In genomic region chr4:72136429-72136828, GRCh38 we compare ENCODE assay signal across 28 cellular contexts.
DNase-seq lines count a peak whose midpoint lies in the region; ATAC-seq, FAIRE-seq and TF ChIP-seq lines count a peak whose summit lies in the region.
"Had no signal": no experiment of that assay in that cellular context is flagged by ENCODE, and none has a peak within 500 bp of the region (broad histone marks: within the 10 kb centered on the region; RNA-seq: fewer than 3 reads in every experiment).

No MANE protein-coding gene starts in this region.

- H3K36me3 Mint-ChIP-seq in astrocyte (ENCODE audit: low read depth, unreplicated experiment): no peaks in the 10 kb centered on the region
- H3K36me3 Mint-ChIP-seq: activated CD4-positive, alpha-beta memory T cell treated with anti-CD3 and anti-CD28 coated beads for 36 hours had no signal

- no peaks in the 10 kb centered on the region for H3K27me3 ChIP-seq in astrocyte (ENCODE audit: insufficient read depth, low read length)
- H3K27me3 ChIP-seq in HepG2 (ENCODE audit: control insufficient read depth in 1 of 2, insufficient read depth in 2 of 2, low read length in 2 of 2): no peaks in the 10 kb centered on the region
- H3K27me3 ChIP-seq: brain microvascular endothelial cell, gastrocnemius medialis, neutrophil, Peyer's patch had no signal

- peaks cover 8% of the 10 kb centered on the region for H3K9me3 Mint-ChIP-seq in astrocyte (ENCODE audit: unreplicated experiment)

- intact Hi-C loops in HepG2 (cut with micrococcal nuclease; ENCODE audit: unreplicated experiment): no loop called here

- TF ChIP-seq POLR2A in HepG2 (IDR thresholded peaks at IDR 0.05; ENCODE audit: insufficient read depth in 1 of 2, low read depth in 2 of 2, low read length in 2 of 2): no peak

- H3K4me2 ChIP-seq in astrocyte (ENCODE audit: low read length): no peak overlapping the region
- H3K4me2 ChIP-seq in HepG2 (ENCODE audit: low read depth, low read length): no peak overlapping the region

- FAIRE-seq in astrocyte (lab: Jason Lieb, UNC) (no peak), HepG2 (lab: Jason Lieb, UNC) (no peak)
- FAIRE-seq: endothelial cell of umbilical vein had no signal

- POLR2A ChIA-PET in HepG2 (lab: Yijun Ruan, JAX): no interaction called here

- H3K27ac ChIP-seq in astrocyte (ENCODE audit: low read depth, low read length) (no peak overlapping the region), HepG2 (ENCODE audit: extremely low read length, insufficient read depth, low read length) (no peak overlapping the region)
- H3K27ac ChIP-seq: 22Rv1, brain microvascular endothelial cell, gastrocnemius medialis, left ventricle myocardium inferior, neutrophil, Peyer's patch had no signal

- H3K4me1 ChIP-seq in astrocyte (ENCODE audit: insufficient read depth, low read length) (no peaks in the 10 kb centered on the region), HepG2 (ENCODE audit: insufficient read depth, low read length) (no peaks in the 10 kb centered on the region)
- H3K4me1 ChIP-seq: gastrocnemius medialis, left ventricle myocardium inferior, Peyer's patch had no signal

- in situ Hi-C loops in HepG2 (cut with HindIII; ENCODE audit: extremely low pct_ligation_motif_present, low pct_unique_long_range_greater_than_20kb): no loop called here

- H3K4me1 Mint-ChIP-seq in astrocyte (ENCODE audit: low read depth, unreplicated experiment): peaks cover 8% of the 10 kb centered on the region

- no peaks in the 10 kb centered on the region for H3K9me3 ChIP-seq in astrocyte (ENCODE audit: insufficient read depth, low read depth, low read length)
- H3K9me3 ChIP-seq in HepG2 (ENCODE audit: low read length): no peaks in the 10 kb centered on the region
- H3K9me3 ChIP-seq: gastrocnemius medialis, neutrophil, Peyer's patch had no signal

- WGBS in HepG2 (ENCODE audit: low lambda C conversion rate): 44% methylated on average over 6 of the region's 6 CpGs

- no peaks in the 10 kb centered on the region for H3K36me3 ChIP-seq in astrocyte (ENCODE audit: insufficient read depth, low read length)
- no peaks in the 10 kb centered on the region for H3K36me3 ChIP-seq in HepG2 (replicated peaks in 1 of 2; ENCODE audit: control insufficient read depth in 1 of 2, insufficient read depth in 2 of 2, low read length in 2 of 2)
- H3K36me3 ChIP-seq: brain microvascular endothelial cell, gastrocnemius medialis, left ventricle myocardium inferior, neutrophil, Peyer's patch had no signal

- DNase-seq in DMS53 (lab: John Stamatoyannopoulos, UW) (peak; percentile 0), DMS53 treated with DMSO at 0.1 percent for 48 hours (lab: John Stamatoyannopoulos, UW; ENCODE audit: unreplicated experiment) (no peak), astrocyte (ENCODE audit: low read depth) (peak; percentile 28), islet precursor cell (peak; percentile 68), retinal pigment epithelial cell (ENCODE audit: low read depth) (peak; percentile 60), HepG2 (ENCODE audit: low spot score) (no peak), GF-D8 (lab: John Stamatoyannopoulos, UW) (no peak)
- DNase-seq: activated CD4-positive, alpha-beta memory T cell treated with anti-CD3 and anti-CD28 coated beads for 36 hours; activated CD4-positive, alpha-beta T cell treated with anti-CD3 and anti-CD28 coated beads for 1 hour; activated CD8-positive, alpha-beta memory T cell treated with anti-CD3 and anti-CD28 coated beads, Interleukin-2, amount 50 U/mL, for 4 hours; activated naive CD4-positive, alpha-beta T cell treated with Interleukin-2 at 50 U/mL for 16 hours; brain microvascular endothelial cell; C1 segment of cervical spinal cord; COR-L47; DMS79; gastrocnemius medialis; KG1; left ventricle myocardium inferior; NCI-H1105 treated with DMSO at 0.1 percent for 48 hours; NCI-H187 treated with DMSO at 0.1 percent for 48 hours; NCI-H526 treated with DMSO at 0.1 percent for 48 hours; Peyer's patch; SHP77 treated with DMSO at 0.1 percent for 48 hours; stimulated activated naive CD8-positive, alpha-beta T cell treated with anti-CD3 and anti-CD28 coated beads, Interleukin-15, Interleukin-2, amounts not matched to agents 100 U/mL and 50 U/mL, for 24 hours had no signal

- H3K9ac ChIP-seq in astrocyte (ENCODE audit: low read length): no peak overlapping the region
- H3K9ac ChIP-seq in HepG2 (ENCODE audit: insufficient read depth, low read depth, low read length): no peak overlapping the region

- CTCF ChIA-PET in HepG2 (lab: Yijun Ruan, JAX; ENCODE audit: low intra/inter-chr PET ratio, low total read pairs): no interaction called here

- H4K20me1 ChIP-seq in astrocyte (ENCODE audit: insufficient read depth, low read length) (no peaks in the 10 kb centered on the region), HepG2 (ENCODE audit: insufficient read depth, low read length) (no peaks in the 10 kb centered on the region)

- TF ChIP-seq EP300 in HepG2 (IDR thresholded peaks at IDR 0.05; ENCODE audit: low read depth in 2 of 2, low read length in 2 of 2) (no peak), HepG2 (CRISPR knock-in tag; IDR thresholded peaks at IDR 0.05; ENCODE audit: borderline replicate concordance) (no peak)

- no peaks in the 10 kb centered on the region for H3K79me2 ChIP-seq in astrocyte (ENCODE audit: insufficient read depth, low read length)
- H3K79me2 ChIP-seq in HepG2 (ENCODE audit: insufficient read depth, low read length): no peaks in the 10 kb centered on the region

- TF ChIP-seq CTCF in astrocyte (IDR thresholded peaks at IDR 0.05; ENCODE audit: insufficient read depth, low read depth, low read length) (no peak), retinal pigment epithelial cell (conservative IDR thresholded peaks at IDR 0.05; ENCODE audit: low read depth, low read length) (no peak), HepG2 (CRISPR knock-in tag; IDR thresholded peaks at IDR 0.05) (no peak)

- no peak overlapping the region for H3K4me3 Mint-ChIP-seq in astrocyte (ENCODE audit: unreplicated experiment)
- H3K4me3 Mint-ChIP-seq: activated CD4-positive, alpha-beta memory T cell treated with anti-CD3 and anti-CD28 coated beads for 36 hours had no signal

- no peaks in the 10 kb centered on the region for H3K27me3 Mint-ChIP-seq in astrocyte (ENCODE audit: low read depth, unreplicated experiment)
- H3K27me3 Mint-ChIP-seq: activated CD4-positive, alpha-beta memory T cell treated with anti-CD3 and anti-CD28 coated beads for 36 hours had no signal

- ATAC-seq in GM18909 (IDR thresholded peaks at IDR 0.05; ENCODE audit: poor library complexity, unreplicated experiment) (no peak), HepG2 (no peak)
- ATAC-seq: gastrocnemius medialis; stimulated activated naive CD8-positive, alpha-beta T cell treated with anti-CD3 and anti-CD28 coated beads, Interleukin-15, Interleukin-2, amounts not matched to agents 100 U/mL and 50 U/mL, for 24 hours had no signal

- no peak for TF ChIP-seq RAD21 in HepG2 (CRISPR knock-in tag; IDR thresholded peaks at IDR 0.05)

- no peak overlapping the region for H2AFZ ChIP-seq in astrocyte (ENCODE audit: low read depth, low read length)
- no peak overlapping the region for H2AFZ ChIP-seq in HepG2 (ENCODE audit: low read length)

- H3K4me3 ChIP-seq in astrocyte (ENCODE audit: insufficient read depth, low read depth, low read length) (no peak overlapping the region), retinal pigment epithelial cell (ENCODE audit: low read length) (no peak overlapping the region), HepG2 (replicated peaks in 1 of 3; ENCODE audit: insufficient read depth in 1 of 3, low read depth in 2 of 3, low read length in 3 of 3) (no peak overlapping the region)
- H3K4me3 ChIP-seq: gastrocnemius medialis, left ventricle myocardium inferior, Peyer's patch had no signal

- H3K27ac Mint-ChIP-seq in astrocyte (ENCODE audit: unreplicated experiment): no peak overlapping the region
- H3K27ac Mint-ChIP-seq: activated CD4-positive, alpha-beta memory T cell treated with anti-CD3 and anti-CD28 coated beads for 36 hours had no signal

- BruUV-seq in HepG2 (replicated peaks; lab: Mats Ljungman, UMichigan): no TSS peak

TF ChIP-seq in HepG2, 621 proteins besides CTCF, POLR2A, EP300 and RAD21:
- TF ChIP-seq ATF7-NPFF (CRISPR knock-in tag; IDR thresholded peaks at IDR 0.05; ENCODE audit: low read depth): no peak
- no peak for TF ChIP-seq ZNF124 (CRISPR knock-in tag; IDR thresholded peaks at IDR 0.05)
TF ChIP-seq in HepG2: peak in this region for 0.

Comparison
In these comparisons a context has a peak if more than half of its experiments do, and no peak if none do; other contexts are left out.
1. DNase-seq: peak in DMS53 (single experiment), astrocyte (single experiment), islet precursor cell (single experiment) and retinal pigment epithelial cell (single experiment); none in DMS53 treated with DMSO at 0.1 percent for 48 hours (single experiment), HepG2 (single experiment) and GF-D8 (single experiment).